Comparison of ENCODE assay signal across 11 cellular contexts in the genomic region with DNA sequence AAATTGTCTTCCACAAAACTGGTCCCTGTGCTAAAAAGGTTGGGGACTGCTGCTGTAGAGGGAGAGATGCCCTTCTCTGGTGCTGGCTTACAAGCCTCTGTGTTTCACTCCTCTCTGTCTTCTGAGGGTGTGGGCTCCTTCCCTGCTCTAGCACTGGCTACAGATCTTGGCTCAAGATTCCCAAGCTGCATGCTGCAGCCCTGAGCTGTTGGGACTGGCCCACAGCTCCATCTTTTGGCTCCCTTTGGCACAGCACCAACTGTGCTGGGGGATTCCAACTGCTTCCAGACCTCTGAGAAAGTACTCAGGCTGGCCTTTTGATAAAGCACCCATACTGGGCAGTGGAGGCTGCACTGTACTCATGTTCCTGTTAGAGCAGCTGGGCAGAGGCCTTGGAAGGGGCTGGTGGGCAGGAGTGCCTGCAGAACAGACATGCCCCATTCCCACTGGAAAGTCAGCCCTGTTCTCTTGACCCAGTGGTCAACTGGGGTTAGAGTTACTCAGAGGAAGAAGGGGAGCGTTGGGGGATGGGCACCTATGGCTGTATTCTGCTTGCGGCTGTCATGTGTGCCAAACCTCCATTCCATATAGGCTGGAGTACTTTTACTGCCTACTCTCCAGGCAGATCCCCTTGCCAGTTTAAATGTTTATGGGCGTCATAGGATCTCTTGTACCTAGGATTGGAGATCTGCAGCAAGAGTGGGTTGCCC. TPM values are rescaled to one million over a fixed set of nuclear protein-coding genes. Genes with fewer than 3 reads are reported as not detected.
A peak's percentile ranks its signal among the peaks of the same experiment; 100 is the strongest.
DNase-seq lines count a peak whose midpoint lies in the region; ATAC-seq and TF ChIP-seq lines count a peak whose summit lies in the region.
"Had no signal": no experiment of that assay in that cellular context is flagged by ENCODE, and none has a peak within 500 bp of the region (broad histone marks: within the 10 kb centered on the region; RNA-seq: fewer than 3 reads in every experiment).

No MANE protein-coding gene starts in this region.

- H3K27me3 ChIP-seq in MG63, result no peaks in the 10 kb centered on the region
- H3K27me3 ChIP-seq: adrenal gland had no signal

- no peak overlapping the region for H3K4me3 ChIP-seq in MG63
- H3K4me3 ChIP-seq: adrenal gland had no signal

- peaks cover 17% of the 10 kb centered on the region for H3K9me3 ChIP-seq in MG63

- H3K36me3 ChIP-seq in MG63, result peaks cover 16% of the 10 kb centered on the region
- H3K36me3 ChIP-seq: adrenal gland had no signal

- H3K36me3 Mint-ChIP-seq in neural crest cell (ENCODE audit: low read depth), result peaks cover 17% of the 10 kb centered on the region
- H3K36me3 Mint-ChIP-seq in activated naive CD4-positive, alpha-beta T cell treated with anti-CD3 and anti-CD28 coated beads, Interleukin-2, amount 10 ng/mL, durations not matched to agents 7 days and 5 days, result peaks cover 54% of the 10 kb centered on the region

- CTCF ChIA-PET in activated naive CD4-positive, alpha-beta T cell treated with anti-CD3 and anti-CD28 coated beads, Interleukin-2, amount 10 ng/mL, durations not matched to agents 7 days and 5 days (lab: Charles Lee), result interaction anchor here (1.4 to 1.6 kb wide), 2 partner anchors 10 to 364 kb away, joined by 3 to 4 read pairs; no protein-coding TSS in a partner anchor

- peaks cover 10% of the 10 kb centered on the region for H3K9me3 Mint-ChIP-seq in neural crest cell
- peaks cover 28% of the 10 kb centered on the region for H3K9me3 Mint-ChIP-seq in activated naive CD4-positive, alpha-beta T cell treated with anti-CD3 and anti-CD28 coated beads, Interleukin-2, amount 10 ng/mL, durations not matched to agents 7 days and 5 days

- DNase-seq in NCI-H226 (peak; percentile 57), dermis blood vessel endothelial cell (peak; percentile 59), neural crest cell (ENCODE audit: low read depth, low spot score) (peak; percentile 18), MG63 (no peak)
- DNase-seq in activated CD8-positive, alpha-beta memory T cell treated with anti-CD3 and anti-CD28 coated beads, Interleukin-2, amount 50 U/mL, for 48 hours, result no peak
- DNase-seq in activated naive CD4-positive, alpha-beta T cell treated with anti-CD3 and anti-CD28 coated beads, Interleukin-2, amount 10 ng/mL, durations not matched to agents 7 days and 5 days, result no peak
- DNase-seq: midbrain had no signal

- no peak overlapping the region for H3K27ac Mint-ChIP-seq in neural crest cell (ENCODE audit: unreplicated experiment)
- H3K27ac Mint-ChIP-seq in activated naive CD4-positive, alpha-beta T cell treated with anti-CD3 and anti-CD28 coated beads, Interleukin-2, amount 10 ng/mL, durations not matched to agents 7 days and 5 days, result no peak overlapping the region
- H3K27ac Mint-ChIP-seq: T-helper 1 cell treated with Interleukin-12 subunit alpha and Interleukin-12 subunit beta and Interleukin-4 antibody, amounts not matched to agents 30 μg/mL and 1 μg/mL, for 36 hours had no signal

- ATAC-seq in HG03175 (IDR thresholded peaks at IDR 0.05; ENCODE audit: unreplicated experiment), result no peak

- TF ChIP-seq CTCF in GM12872 (IDR thresholded peaks at IDR 0.05; ENCODE audit: insufficient read depth, low read depth, low read length) (peak; percentile 26; the same call in 2 of the 3 replicates), neural crest cell (conservative IDR thresholded peaks at IDR 0.05) (peak; percentile 47)

- H3K4me3 Mint-ChIP-seq in neural crest cell, result no peak overlapping the region
- no peak overlapping the region for H3K4me3 Mint-ChIP-seq in activated naive CD4-positive, alpha-beta T cell treated with anti-CD3 and anti-CD28 coated beads, Interleukin-2, amount 10 ng/mL, durations not matched to agents 7 days and 5 days
- H3K4me3 Mint-ChIP-seq: T-helper 1 cell treated with Interleukin-12 subunit alpha and Interleukin-12 subunit beta and Interleukin-4 antibody, amounts not matched to agents 30 μg/mL and 1 μg/mL, for 36 hours had no signal

- no peaks in the 10 kb centered on the region for H3K27me3 Mint-ChIP-seq in neural crest cell (ENCODE audit: low read depth)
- no peaks in the 10 kb centered on the region for H3K27me3 Mint-ChIP-seq in activated naive CD4-positive, alpha-beta T cell treated with anti-CD3 and anti-CD28 coated beads, Interleukin-2, amount 10 ng/mL, durations not matched to agents 7 days and 5 days

- peaks cover 8% of the 10 kb centered on the region for H3K4me1 Mint-ChIP-seq in neural crest cell
- peaks cover 21% of the 10 kb centered on the region for H3K4me1 Mint-ChIP-seq in activated naive CD4-positive, alpha-beta T cell treated with anti-CD3 and anti-CD28 coated beads, Interleukin-2, amount 10 ng/mL, durations not matched to agents 7 days and 5 days

RNA-seq across cellular contexts. Expression of a gene that starts 55.7 kb away (rescaled TPM):
- 54.4 and 73.5 TPM in 2 replicates for total RNA-seq in dermis blood vessel endothelial cell
- total RNA-seq in neural crest cell, result 21.3 and 21.7 TPM in 2 replicates
- total RNA-seq in MG63 (2014; rRNA removed; shearing (Covaris generic); ENCODE audit: low replicate concordance), result 25.0 and 110 TPM in 2 replicates

Comparison
In these comparisons a context has a peak if more than half of its experiments do, and no peak if none do; other contexts are left out.
1. DNase-seq: peak in NCI-H226 (single experiment), dermis blood vessel endothelial cell (single experiment) and neural crest cell (single experiment); none in activated CD8-positive, alpha-beta memory T cell treated with anti-CD3 and anti-CD28 coated beads, Interleukin-2, amount 50 U/mL, for 48 hours (single experiment), activated naive CD4-positive, alpha-beta T cell treated with anti-CD3 and anti-CD28 coated beads, Interleukin-2, amount 10 ng/mL, durations not matched to agents 7 days and 5 days (single experiment) and MG63 (single experiment).